2 cellular contexts compared by ENCODE assay signal in genomic region chr9:129989740-129990139, GRCh38.
TF ChIP-seq lines count a peak whose summit lies in the region.

No MANE protein-coding gene starts in this region.

TF ChIP-seq in A549, 52 proteins besides CTCF, POLR2A, EP300 and RAD21:
- TF ChIP-seq, protein P1, sequence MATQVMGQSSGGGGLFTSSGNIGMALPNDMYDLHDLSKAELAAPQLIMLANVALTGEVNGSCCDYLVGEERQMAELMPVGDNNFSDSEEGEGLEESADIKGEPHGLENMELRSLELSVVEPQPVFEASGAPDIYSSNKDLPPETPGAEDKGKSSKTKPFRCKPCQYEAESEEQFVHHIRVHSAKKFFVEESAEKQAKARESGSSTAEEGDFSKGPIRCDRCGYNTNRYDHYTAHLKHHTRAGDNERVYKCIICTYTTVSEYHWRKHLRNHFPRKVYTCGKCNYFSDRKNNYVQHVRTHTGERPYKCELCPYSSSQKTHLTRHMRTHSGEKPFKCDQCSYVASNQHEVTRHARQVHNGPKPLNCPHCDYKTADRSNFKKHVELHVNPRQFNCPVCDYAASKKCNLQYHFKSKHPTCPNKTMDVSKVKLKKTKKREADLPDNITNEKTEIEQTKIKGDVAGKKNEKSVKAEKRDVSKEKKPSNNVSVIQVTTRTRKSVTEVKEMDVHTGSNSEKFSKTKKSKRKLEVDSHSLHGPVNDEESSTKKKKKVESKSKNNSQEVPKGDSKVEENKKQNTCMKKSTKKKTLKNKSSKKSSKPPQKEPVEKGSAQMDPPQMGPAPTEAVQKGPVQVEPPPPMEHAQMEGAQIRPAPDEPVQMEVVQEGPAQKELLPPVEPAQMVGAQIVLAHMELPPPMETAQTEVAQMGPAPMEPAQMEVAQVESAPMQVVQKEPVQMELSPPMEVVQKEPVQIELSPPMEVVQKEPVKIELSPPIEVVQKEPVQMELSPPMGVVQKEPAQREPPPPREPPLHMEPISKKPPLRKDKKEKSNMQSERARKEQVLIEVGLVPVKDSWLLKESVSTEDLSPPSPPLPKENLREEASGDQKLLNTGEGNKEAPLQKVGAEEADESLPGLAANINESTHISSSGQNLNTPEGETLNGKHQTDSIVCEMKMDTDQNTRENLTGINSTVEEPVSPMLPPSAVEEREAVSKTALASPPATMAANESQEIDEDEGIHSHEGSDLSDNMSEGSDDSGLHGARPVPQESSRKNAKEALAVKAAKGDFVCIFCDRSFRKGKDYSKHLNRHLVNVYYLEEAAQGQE (IDR thresholded peaks at IDR 0.05) = no peak
- no peak for TF ChIP-seq RNF2 (IDR thresholded peaks at IDR 0.05; ENCODE audit: borderline replicate concordance, low read depth)
- no peak for TF ChIP-seq MAZ (IDR thresholded peaks at IDR 0.05; ENCODE audit: borderline replicate concordance, low read depth, low read length)
- TF ChIP-seq HOXB13 (CRISPR knock-in tag; IDR thresholded peaks at IDR 0.05; ENCODE audit: low read depth) = no peak

TF ChIP-seq in HCT116, 20 proteins besides CTCF, POLR2A, EP300 and RAD21:
- no peak for TF ChIP-seq JUND (IDR thresholded peaks at IDR 0.05)
- TF ChIP-seq, protein P1 (IDR thresholded peaks at IDR 0.05; ENCODE audit: low read depth) = no peak
- TF ChIP-seq, protein P2, sequence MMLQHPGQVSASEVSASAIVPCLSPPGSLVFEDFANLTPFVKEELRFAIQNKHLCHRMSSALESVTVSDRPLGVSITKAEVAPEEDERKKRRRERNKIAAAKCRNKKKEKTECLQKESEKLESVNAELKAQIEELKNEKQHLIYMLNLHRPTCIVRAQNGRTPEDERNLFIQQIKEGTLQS (IDR thresholded peaks at IDR 0.05) = no peak
- no peak for TF ChIP-seq POLR2AphosphoS5 (IDR thresholded peaks at IDR 0.05; ENCODE audit: low read depth, low read length)
- TF ChIP-seq, protein P3, sequence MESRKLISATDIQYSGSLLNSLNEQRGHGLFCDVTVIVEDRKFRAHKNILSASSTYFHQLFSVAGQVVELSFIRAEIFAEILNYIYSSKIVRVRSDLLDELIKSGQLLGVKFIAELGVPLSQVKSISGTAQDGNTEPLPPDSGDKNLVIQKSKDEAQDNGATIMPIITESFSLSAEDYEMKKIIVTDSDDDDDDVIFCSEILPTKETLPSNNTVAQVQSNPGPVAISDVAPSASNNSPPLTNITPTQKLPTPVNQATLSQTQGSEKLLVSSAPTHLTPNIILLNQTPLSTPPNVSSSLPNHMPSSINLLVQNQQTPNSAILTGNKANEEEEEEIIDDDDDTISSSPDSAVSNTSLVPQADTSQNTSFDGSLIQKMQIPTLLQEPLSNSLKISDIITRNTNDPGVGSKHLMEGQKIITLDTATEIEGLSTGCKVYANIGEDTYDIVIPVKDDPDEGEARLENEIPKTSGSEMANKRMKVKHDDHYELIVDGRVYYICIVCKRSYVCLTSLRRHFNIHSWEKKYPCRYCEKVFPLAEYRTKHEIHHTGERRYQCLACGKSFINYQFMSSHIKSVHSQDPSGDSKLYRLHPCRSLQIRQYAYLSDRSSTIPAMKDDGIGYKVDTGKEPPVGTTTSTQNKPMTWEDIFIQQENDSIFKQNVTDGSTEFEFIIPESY (IDR thresholded peaks at IDR 0.05; ENCODE audit: extremely low read depth, insufficient replicate concordance, low read length) = no peak
- no peak for TF ChIP-seq ZFX (IDR thresholded peaks at IDR 0.05)
- no peak for TF ChIP-seq SRF (IDR thresholded peaks at IDR 0.05; ENCODE audit: low read depth)
- TF ChIP-seq CEBPB (IDR thresholded peaks at IDR 0.05; ENCODE audit: low read depth) = no peak
- no peak for TF ChIP-seq YY1 (IDR thresholded peaks at IDR 0.05; ENCODE audit: extremely low read depth, insufficient replicate concordance, low read depth, low read length)
- TF ChIP-seq, protein P4, sequence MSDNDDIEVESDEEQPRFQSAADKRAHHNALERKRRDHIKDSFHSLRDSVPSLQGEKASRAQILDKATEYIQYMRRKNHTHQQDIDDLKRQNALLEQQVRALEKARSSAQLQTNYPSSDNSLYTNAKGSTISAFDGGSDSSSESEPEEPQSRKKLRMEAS (IDR thresholded peaks at IDR 0.05) = no peak
- no peak for TF ChIP-seq FOSL1 (IDR thresholded peaks at IDR 0.05; ENCODE audit: low read depth)
- no peak for TF ChIP-seq TCF7L2 (IDR thresholded peaks at IDR 0.05; ENCODE audit: borderline replicate concordance, extremely low read depth, insufficient read depth, insufficient read length)
- TF ChIP-seq ELF1 (IDR thresholded peaks at IDR 0.05; ENCODE audit: borderline replicate concordance, low read depth) = no peak
- no peak for TF ChIP-seq ZNF274 (IDR thresholded peaks at IDR 0.05; ENCODE audit: low read depth, low read length)
